ENCODE assay signal across 23 cellular contexts in the genomic region with DNA sequence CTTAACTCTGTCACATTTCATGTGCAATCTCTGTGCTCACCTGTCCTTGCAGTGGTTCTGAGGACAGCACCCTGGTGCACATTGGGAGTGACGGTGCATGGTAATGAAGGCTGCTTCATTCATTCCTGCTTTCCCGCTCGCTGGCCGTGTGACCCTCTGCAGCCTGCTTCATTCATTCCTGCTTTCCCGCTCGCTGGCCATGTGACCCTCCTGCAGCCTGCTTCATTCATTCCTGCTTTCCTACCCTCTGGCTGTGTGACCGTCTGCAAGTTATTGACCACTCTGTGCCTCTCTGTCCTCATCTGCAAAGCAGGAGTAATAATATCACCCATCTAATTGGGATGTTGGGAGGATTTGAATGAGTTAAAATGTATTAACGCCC.
A peak's percentile ranks its signal among the peaks of the same experiment; 100 is the strongest.
DNase-seq lines count a peak whose midpoint lies in the region; ATAC-seq, FAIRE-seq and TF ChIP-seq lines count a peak whose summit lies in the region.
"Had no signal": no experiment of that assay in that cellular context is flagged by ENCODE, and none has a peak within 500 bp of the region (broad histone marks: within the 10 kb centered on the region; RNA-seq: fewer than 3 reads in every experiment).

No MANE protein-coding gene starts in this region.

- peaks cover 22% of the 10 kb centered on the region for H3K4me1 ChIP-seq in astrocyte (ENCODE audit: insufficient read depth, low read length)
- H3K4me1 ChIP-seq: BE2C had no signal

- H3K27ac Mint-ChIP-seq in astrocyte (ENCODE audit: unreplicated experiment) = no peak overlapping the region
- H3K27ac Mint-ChIP-seq in osteocyte (ENCODE audit: unreplicated experiment) = no peak overlapping the region
- no peak overlapping the region for H3K27ac Mint-ChIP-seq in activated naive CD4-positive, alpha-beta T cell treated with anti-CD3 and anti-CD28 coated beads for 36 hours
- H3K27ac Mint-ChIP-seq: CD4-positive, CD25-positive, alpha-beta regulatory T cell; CD8-positive, alpha-beta memory T cell; HFFc6 had no signal

- H3K9me3 Mint-ChIP-seq in astrocyte (ENCODE audit: unreplicated experiment) (peaks cover 17% of the 10 kb centered on the region), osteocyte (ENCODE audit: unreplicated experiment) (no peaks in the 10 kb centered on the region)
- no peaks in the 10 kb centered on the region for H3K9me3 Mint-ChIP-seq in activated naive CD4-positive, alpha-beta T cell treated with anti-CD3 and anti-CD28 coated beads for 36 hours

- ATAC-seq in GM21526 (IDR thresholded peaks at IDR 0.05; ENCODE audit: low FRiP score, unreplicated experiment) = no peak
- ATAC-seq: GM12878, HCT116 had no signal

- H3K27me3 Mint-ChIP-seq in astrocyte (ENCODE audit: low read depth, unreplicated experiment) (no peaks in the 10 kb centered on the region), osteocyte (ENCODE audit: unreplicated experiment) (peaks cover 3% of the 10 kb centered on the region)
- H3K27me3 Mint-ChIP-seq in activated naive CD4-positive, alpha-beta T cell treated with anti-CD3 and anti-CD28 coated beads for 36 hours (ENCODE audit: low read depth) = no peaks in the 10 kb centered on the region
- H3K27me3 Mint-ChIP-seq: CD4-positive, CD25-positive, alpha-beta regulatory T cell had no signal

- no peaks in the 10 kb centered on the region for H3K36me3 ChIP-seq in astrocyte (ENCODE audit: insufficient read depth, low read length)
- H3K36me3 ChIP-seq: BE2C had no signal

- no peaks in the 10 kb centered on the region for H3K36me3 Mint-ChIP-seq in astrocyte (ENCODE audit: low read depth, unreplicated experiment)
- H3K36me3 Mint-ChIP-seq in osteocyte (ENCODE audit: unreplicated experiment) = no peaks in the 10 kb centered on the region
- H3K36me3 Mint-ChIP-seq in activated naive CD4-positive, alpha-beta T cell treated with anti-CD3 and anti-CD28 coated beads for 36 hours (ENCODE audit: low read depth) = no peaks in the 10 kb centered on the region
- H3K36me3 Mint-ChIP-seq: CD4-positive, CD25-positive, alpha-beta regulatory T cell; CD8-positive, alpha-beta memory T cell had no signal

- no peak overlapping the region for H3K9ac ChIP-seq in astrocyte (ENCODE audit: low read length)
- H3K9ac ChIP-seq: GM23248 had no signal

- no peak overlapping the region for H3K4me3 ChIP-seq in astrocyte (ENCODE audit: insufficient read depth, low read depth, low read length)
- H3K4me3 ChIP-seq: GM12878, GM23248 had no signal

- CTCF ChIA-PET in activated naive CD4-positive, alpha-beta T cell treated with anti-CD3 and anti-CD28 coated beads for 36 hours (lab: Charles Lee) = no interaction called here

- no peak for FAIRE-seq in astrocyte (lab: Jason Lieb, UNC)
- FAIRE-seq: A204.1, GM12878, GM19239, H54, HTR-8/SVneo had no signal

- no peaks in the 10 kb centered on the region for H3K79me2 ChIP-seq in astrocyte (ENCODE audit: insufficient read depth, low read length)

- H3K27me3 ChIP-seq in astrocyte (ENCODE audit: insufficient read depth, low read length) = no peaks in the 10 kb centered on the region
- H3K27me3 ChIP-seq: BE2C had no signal

- no peak overlapping the region for H3K4me3 Mint-ChIP-seq in astrocyte (ENCODE audit: unreplicated experiment)
- no peak overlapping the region for H3K4me3 Mint-ChIP-seq in osteocyte (ENCODE audit: unreplicated experiment)
- no peak overlapping the region for H3K4me3 Mint-ChIP-seq in activated naive CD4-positive, alpha-beta T cell treated with anti-CD3 and anti-CD28 coated beads for 36 hours
- H3K4me3 Mint-ChIP-seq: CD4-positive, CD25-positive, alpha-beta regulatory T cell; CD8-positive, alpha-beta memory T cell; HFFc6 had no signal

- no peaks in the 10 kb centered on the region for H4K20me1 ChIP-seq in astrocyte (ENCODE audit: insufficient read depth, low read length)

- intact Hi-C loops in activated naive CD4-positive, alpha-beta T cell treated with anti-CD3 and anti-CD28 coated beads for 36 hours (cut with micrococcal nuclease) = no loop called here

- H3K4me2 ChIP-seq in astrocyte (ENCODE audit: low read length) = peak overlapping the region; percentile 59

- H3K27ac ChIP-seq in astrocyte (ENCODE audit: low read depth, low read length) = no peak overlapping the region
- H3K27ac ChIP-seq: GM23248 had no signal

- no peaks in the 10 kb centered on the region for H3K9me3 ChIP-seq in astrocyte (ENCODE audit: insufficient read depth, low read depth, low read length)
- H3K9me3 ChIP-seq: BE2C had no signal

- H3K4me1 Mint-ChIP-seq in astrocyte (ENCODE audit: low read depth, unreplicated experiment) = no peaks in the 10 kb centered on the region
- peaks cover 5% of the 10 kb centered on the region for H3K4me1 Mint-ChIP-seq in osteocyte (ENCODE audit: unreplicated experiment)
- no peaks in the 10 kb centered on the region for H3K4me1 Mint-ChIP-seq in activated naive CD4-positive, alpha-beta T cell treated with anti-CD3 and anti-CD28 coated beads for 36 hours (ENCODE audit: low read depth)
- H3K4me1 Mint-ChIP-seq: CD4-positive, CD25-positive, alpha-beta regulatory T cell; CD8-positive, alpha-beta memory T cell had no signal

- TF ChIP-seq CTCF in astrocyte (IDR thresholded peaks at IDR 0.05; ENCODE audit: insufficient read depth, low read depth, low read length) (no peak), osteocyte (IDR thresholded peaks at IDR 0.05) (no peak)

- no peak for DNase-seq in astrocyte (ENCODE audit: low read depth)
- DNase-seq in islet precursor cell = peak; percentile 35
- DNase-seq in osteocyte (ENCODE audit: extremely low spot score, unreplicated experiment) = peak; percentile 71
- DNase-seq in T1000 (lab: John Stamatoyannopoulos, UW) = no peak
- no peak for DNase-seq in activated naive CD4-positive, alpha-beta T cell treated with anti-CD3 and anti-CD28 coated beads for 36 hours
- DNase-seq: BE2C; C1 segment of cervical spinal cord; CD4-positive, CD25-positive, alpha-beta regulatory T cell; CD8-positive, alpha-beta memory T cell; COR-L47; DMS 273 treated with DMSO at 0.1 percent for 48 hours; DMS53; DND-41; EL; HFFc6 had no signal

- H2AFZ ChIP-seq in astrocyte (ENCODE audit: low read depth, low read length) = peak overlapping the region; percentile 62
- H2AFZ ChIP-seq: GM23248 had no signal

Comparison
In these comparisons a context has a peak if more than half of its experiments do, and no peak if none do; other contexts are left out.
1. DNase-seq: peak in islet precursor cell (single experiment) and osteocyte (single experiment); none in astrocyte (single experiment), T1000 (single experiment) and activated naive CD4-positive, alpha-beta T cell treated with anti-CD3 and anti-CD28 coated beads for 36 hours (single experiment).